ENCODE assay signal across 8 cellular contexts in genomic region chr20:63434599-63435378, GRCh38. TPM values are rescaled to one million over a fixed set of nuclear protein-coding genes. Genes with fewer than 3 reads are reported as not detected.
DNase-seq lines count a peak whose midpoint lies in the region; ATAC-seq and TF ChIP-seq lines count a peak whose summit lies in the region.

No MANE protein-coding gene starts in this region.

- H3K27me3 ChIP-seq in HUES64 (ENCODE audit: insufficient read depth, low read length) (no peaks in the 10 kb centered on the region), osteoblast (ENCODE audit: insufficient read depth, low read length) (peaks cover 4% of the 10 kb centered on the region), tibial artery (peaks cover 0 to 61% of the 10 kb centered on the region in 2 donors)

- H3K27ac ChIP-seq in HUES64 (ENCODE audit: low read depth, low read length): 0 out of 2 replicates have a peak overlapping the region, but pooled peaks have one; percentile 33
- H3K27ac ChIP-seq in RWPE1: no peak overlapping the region
- no peak overlapping the region for H3K27ac ChIP-seq in osteoblast (ENCODE audit: low read depth, low read length)
- no peak overlapping the region for H3K27ac ChIP-seq in tibial artery

- no peak for ATAC-seq in HG03108 (IDR thresholded peaks at IDR 0.05; ENCODE audit: unreplicated experiment)

- WGBS in HUES64: 62% methylated on average over 32 of the region's 33 CpGs

- no peaks in the 10 kb centered on the region for H4K20me1 ChIP-seq in osteoblast (ENCODE audit: insufficient read depth, low read length)

- no peaks in the 10 kb centered on the region for H3K9me3 ChIP-seq in HUES64 (ENCODE audit: insufficient read depth, low read depth, low read length)
- H3K9me3 ChIP-seq in osteoblast (ENCODE audit: low read depth, low read length): no peaks in the 10 kb centered on the region
- H3K9me3 ChIP-seq in tibial artery: no peaks in the 10 kb centered on the region

- H3K79me2 ChIP-seq in osteoblast (ENCODE audit: insufficient read depth, low read length): no peaks in the 10 kb centered on the region

- CTCF ChIA-PET in RWPE1 (lab: Yijun Ruan, JAX): interaction anchor here (0.7 kb wide), 1 partner anchor 12 kb away, joined by 5 read pairs; no protein-coding TSS in a partner anchor

- H3K4me2 ChIP-seq in osteoblast (ENCODE audit: insufficient read depth, low read length): no peak overlapping the region

- intact Hi-C loops in tibial artery (cut with DNase I; ENCODE audit: low total_unique reads): no loop called here

- H3K9ac ChIP-seq in HUES64 (ENCODE audit: low read depth, low read length): no peak overlapping the region

- H2AFZ ChIP-seq in osteoblast (ENCODE audit: low read length): no peak overlapping the region

- TF ChIP-seq CTCF in RWPE1 (conservative IDR thresholded peaks at IDR 0.05; ENCODE audit: low read depth) (peak; percentile 87), fibroblast of villous mesenchyme (IDR thresholded peaks at IDR 0.05; ENCODE audit: insufficient read depth, low read depth, low read length) (peak; percentile 67), osteoblast (IDR thresholded peaks at IDR 0.05; ENCODE audit: extremely low read depth, low read depth, low read length) (peak; percentile 66), tibial artery (IDR thresholded peaks at IDR 0.05) (peak; percentile 54 to 73)

- POLR2A ChIA-PET in RWPE1 (lab: Yijun Ruan, JAX; ENCODE audit: low non-redundant PET): no interaction called here

- H3K4me3 ChIP-seq in HUES64 (ENCODE audit: low read length) (no peak overlapping the region), fibroblast of villous mesenchyme (ENCODE audit: low read depth, low read length) (no peak overlapping the region), osteoblast (ENCODE audit: insufficient read depth, low read length) (no peak overlapping the region), tibial artery (no peak overlapping the region)

- no peaks in the 10 kb centered on the region for H3K36me3 ChIP-seq in HUES64 (ENCODE audit: insufficient read depth, low read length)
- H3K36me3 ChIP-seq in osteoblast (ENCODE audit: insufficient read depth, low read length): no peaks in the 10 kb centered on the region
- H3K36me3 ChIP-seq in tibial artery: no peaks in the 10 kb centered on the region

- H3K4me1 ChIP-seq in HUES64 (ENCODE audit: insufficient read depth, low read length) (0 out of 2 replicates have a peak, but pooled peaks cover 2% of the 10 kb centered on the region), osteoblast (ENCODE audit: insufficient read depth, low read length) (no peaks in the 10 kb centered on the region), tibial artery (no peaks in the 10 kb centered on the region)

- DNase-seq in Caki2 (ENCODE audit: low read depth) (peak; percentile 71), RWPE1 (ENCODE audit: low spot score) (peak; percentile 89), fibroblast of villous mesenchyme (ENCODE audit: low read depth) (peak; percentile 46), osteoblast (ENCODE audit: insufficient read length, low spot score, missing footprints) (peak; percentile 97), tibial artery (peak in 1 of 2 donors; percentile 32)
- DNase-seq in activated T-helper 1 cell treated with anti-CD3 and anti-CD28 coated beads, Interleukin-2, amount 50 U/mL, for 16 hours (ENCODE audit: low read depth in 1 of 2, low spot score in 1 of 2): peak; percentile 54 to 58

- in situ Hi-C loops in Caki2 (cut with HindIII; ENCODE audit: low pct_unique_long_range_greater_than_20kb, low sequenced_read_pairs): no loop called here

RNA-seq across cellular contexts. Expression of gene KCNQ2, which starts 37.7 kb away (rescaled TPM):
- total RNA-seq in Caki2 (2014; rRNA removed; shearing (Covaris generic); ENCODE audit: low replicate concordance): 10.0 TPM in 1 of 2 replicates, not detected in the other
- 45.5 TPM for polyA plus RNA-seq in HUES64 (2013, experiment 1 of 2)
- 67.8 TPM for polyA plus RNA-seq in HUES64 (2013, experiment 2 of 2)
- total RNA-seq in fibroblast of villous mesenchyme (not detected in 2 replicates), osteoblast (0.36 TPM in 1 of 2 replicates, not detected in the other)
